Comparison of ENCODE assay signal across 1 cellular context in the genomic region with DNA sequence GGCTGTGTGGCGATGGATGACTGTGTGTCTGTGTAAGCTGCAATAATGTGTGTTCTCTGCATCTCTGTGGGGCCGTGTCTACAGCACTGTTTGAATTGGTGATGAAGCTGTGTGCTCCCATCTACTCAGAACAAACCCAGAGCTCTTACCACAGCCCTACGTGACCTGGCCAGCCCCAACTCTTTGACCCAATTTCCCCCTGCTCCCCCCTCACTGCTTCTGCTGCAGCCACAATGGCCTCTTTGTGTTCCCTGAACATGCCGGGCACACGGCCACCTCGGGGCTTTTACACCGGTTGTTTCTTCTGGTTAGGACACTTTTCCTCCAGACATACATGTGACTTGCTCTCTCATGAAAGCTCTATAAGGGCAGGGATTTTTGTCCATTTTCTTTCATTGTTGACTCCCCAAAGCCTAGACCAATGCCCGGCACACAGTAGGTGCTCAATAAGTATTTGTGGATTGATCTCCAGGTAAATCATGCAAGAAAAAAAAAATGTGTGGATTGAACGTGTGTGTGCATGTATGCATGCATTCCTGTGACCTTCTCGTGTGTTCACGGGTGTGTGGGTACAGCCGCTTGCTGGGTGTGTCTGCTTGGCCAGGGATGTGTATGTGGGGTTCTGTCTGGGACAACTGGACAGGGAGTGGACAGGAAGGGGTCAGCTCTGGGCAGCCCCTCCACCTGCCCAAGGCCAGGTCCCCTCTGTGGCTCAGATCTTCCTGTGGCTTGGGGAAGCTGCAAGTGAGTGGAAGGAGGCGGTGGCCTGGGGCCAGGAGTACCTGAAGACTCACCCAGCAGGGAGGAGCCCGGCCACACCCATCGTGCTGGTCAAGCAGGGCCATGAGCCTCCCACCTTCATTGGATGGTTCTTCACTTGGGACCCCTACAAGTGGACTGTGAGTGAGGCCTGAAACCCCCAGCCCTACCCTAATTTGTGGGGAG.
TF ChIP-seq lines count a peak whose summit lies in the region.

No MANE protein-coding gene starts in this region.

TF ChIP-seq in K562, 482 proteins besides CTCF, POLR2A, EP300 and RAD21:
- TF ChIP-seq HNRNPLL (IDR thresholded peaks at IDR 0.05; ENCODE audit: low read depth, low read length, poor library complexity, severe bottlenecking) (peak; percentile 15), ZKSCAN1 (IDR thresholded peaks at IDR 0.05; ENCODE audit: low read depth, low read length) (peak; percentile 79), ZNF639 (CRISPR knock-in tag; conservative IDR thresholded peaks at IDR 0.05 in 1 of 2, IDR thresholded peaks at IDR 0.05 in 1 of 2) (no peak), ZBTB43 (CRISPR knock-in tag; IDR thresholded peaks at IDR 0.05) (0 out of 2 replicates have a peak, but pooled peaks have one; percentile 1), POLR2AphosphoS5 (IDR thresholded peaks at IDR 0.05; ENCODE audit: control insufficient read depth, insufficient read depth, low read depth, low read length) (0 out of 2 replicates have a peak, but pooled peaks have one; percentile 18), HMGXB4 (CRISPR knock-in tag; IDR thresholded peaks at IDR 0.05) (no peak), POLR2G (IDR thresholded peaks at IDR 0.05; ENCODE audit: low read depth, low read length) (peak; percentile 30), ZBTB11 (CRISPR knock-in tag; IDR thresholded peaks at IDR 0.05) (peak in 1 of 3 experiments; percentile 15; a peak in 1 of 6 replicates), ZNF24 (IDR thresholded peaks at IDR 0.05) (no peak), POLR2AphosphoS2 (IDR thresholded peaks at IDR 0.05; ENCODE audit: low read length) (0 out of 2 replicates have a peak, but pooled peaks have one; percentile 37)
